Comparison of ENCODE assay signal across 1 cellular context in genomic region chr12:69239286-69239921, GRCh38.
A peak's percentile ranks its signal among the peaks of the same experiment; 100 is the strongest.
TF ChIP-seq lines count a peak whose summit lies in the region.

TSS of gene CPSF6 (plus strand) at chr12:69239569. CDS start at chr12:69239647, 78 bp downstream.

TF ChIP-seq in HepG2, 621 proteins besides CTCF, POLR2A, EP300 and RAD21 (continued from another document and continues in another):
- no peak for TF ChIP-seq MTERF4 (CRISPR knock-in tag; IDR thresholded peaks at IDR 0.05)
- no peak for TF ChIP-seq TMF1 (CRISPR knock-in tag; IDR thresholded peaks at IDR 0.05; ENCODE audit: low read depth)
- TF ChIP-seq ATF2 (CRISPR knock-in tag; IDR thresholded peaks at IDR 0.05), result peak; percentile 39; the same call in 1 of the 2 replicates
- TF ChIP-seq ZFP62 (CRISPR knock-in tag; IDR thresholded peaks at IDR 0.05), result no peak
- no peak for TF ChIP-seq HBP1 (CRISPR knock-in tag; IDR thresholded peaks at IDR 0.05; ENCODE audit: low read depth)
- peak; percentile 93 for TF ChIP-seq POLR2G (IDR thresholded peaks at IDR 0.05; ENCODE audit: low read depth, low read length)
- no peak for TF ChIP-seq ZFP41 (CRISPR knock-in tag; IDR thresholded peaks at IDR 0.05; ENCODE audit: borderline replicate concordance)
- TF ChIP-seq ZNF841 (CRISPR knock-in tag; IDR thresholded peaks at IDR 0.05; ENCODE audit: borderline replicate concordance), result no peak
- TF ChIP-seq ZNF883 (CRISPR knock-in tag; IDR thresholded peaks at IDR 0.05; ENCODE audit: not compliant biosample characterization), result no peak
- peak; percentile 78 for TF ChIP-seq TAF15 (IDR thresholded peaks at IDR 0.05; ENCODE audit: low read depth, low read length, poor library complexity, severe bottlenecking)
- no peak for TF ChIP-seq NR2F1 (CRISPR knock-in tag; IDR thresholded peaks at IDR 0.05)
- no peak for TF ChIP-seq E2F2 (CRISPR knock-in tag; IDR thresholded peaks at IDR 0.05; ENCODE audit: borderline replicate concordance)
- TF ChIP-seq ATF7-NPFF (CRISPR knock-in tag; IDR thresholded peaks at IDR 0.05; ENCODE audit: low read depth), result no peak; the same call in 1 of the 2 replicates
- no peak; the same call in 1 of the 2 replicates for TF ChIP-seq CCDC6 (CRISPR knock-in tag; IDR thresholded peaks at IDR 0.05)
- no peak for TF ChIP-seq GTF3A (CRISPR knock-in tag; conservative IDR thresholded peaks at IDR 0.05)
- 0 out of 2 replicates have a peak, but pooled peaks have one; percentile 46 for TF ChIP-seq SNAPC2 (CRISPR knock-in tag; IDR thresholded peaks at IDR 0.05)
- no peak for TF ChIP-seq HOXA9 (CRISPR knock-in tag; IDR thresholded peaks at IDR 0.05; ENCODE audit: borderline replicate concordance)
- TF ChIP-seq ZNF782 (CRISPR knock-in tag; IDR thresholded peaks at IDR 0.05; ENCODE audit: borderline replicate concordance), result no peak
- no peak for TF ChIP-seq HNF4A (CRISPR knock-in tag; IDR thresholded peaks at IDR 0.05)
- TF ChIP-seq SMARCC2 (IDR thresholded peaks at IDR 0.05), result no peak
- TF ChIP-seq TEF (CRISPR knock-in tag; IDR thresholded peaks at IDR 0.05), result no peak
- no peak for TF ChIP-seq ZNF784 (CRISPR knock-in tag; IDR thresholded peaks at IDR 0.05; ENCODE audit: borderline replicate concordance)
- no peak for TF ChIP-seq PTBP1 (IDR thresholded peaks at IDR 0.05; ENCODE audit: low read depth, low read length, poor library complexity, severe bottlenecking)
- no peak for TF ChIP-seq CEBPZ (IDR thresholded peaks at IDR 0.05; ENCODE audit: low read length)
- no peak for TF ChIP-seq MXI1 (IDR thresholded peaks at IDR 0.05; ENCODE audit: borderline replicate concordance, low read depth, low read length)
- TF ChIP-seq CENPX (CRISPR knock-in tag; IDR thresholded peaks at IDR 0.05), result no peak
- no peak for TF ChIP-seq IKZF1 (IDR thresholded peaks at IDR 0.05)
- no peak for TF ChIP-seq ZKSCAN1 (IDR thresholded peaks at IDR 0.05; ENCODE audit: low read length)
- no peak for TF ChIP-seq CENPT (CRISPR knock-in tag; IDR thresholded peaks at IDR 0.05; ENCODE audit: low read depth)
- no peak for TF ChIP-seq DBP (CRISPR knock-in tag; IDR thresholded peaks at IDR 0.05; ENCODE audit: not compliant biosample characterization)
- no peak for TF ChIP-seq ZUFSP (CRISPR knock-in tag; IDR thresholded peaks at IDR 0.05; ENCODE audit: borderline replicate concordance)
- TF ChIP-seq THAP9 (CRISPR knock-in tag; IDR thresholded peaks at IDR 0.05; ENCODE audit: borderline replicate concordance), result no peak
- no peak for TF ChIP-seq ZNF670 (CRISPR knock-in tag; IDR thresholded peaks at IDR 0.05; ENCODE audit: borderline replicate concordance)
- TF ChIP-seq SP4 (CRISPR knock-in tag; IDR thresholded peaks at IDR 0.05), result peak; percentile 79
- no peak for TF ChIP-seq ATF5 (CRISPR knock-in tag; IDR thresholded peaks at IDR 0.05; ENCODE audit: low read depth)
- TF ChIP-seq ZNF761 (CRISPR knock-in tag; conservative IDR thresholded peaks at IDR 0.05), result no peak
- no peak for TF ChIP-seq ZNF30 (CRISPR knock-in tag; IDR thresholded peaks at IDR 0.05)
- no peak; the same call in 1 of the 2 replicates for TF ChIP-seq TFE3 (CRISPR knock-in tag; IDR thresholded peaks at IDR 0.05)
- no peak; the same call in 1 of the 2 replicates for TF ChIP-seq RNF219 (CRISPR knock-in tag; IDR thresholded peaks at IDR 0.05)
